In genomic region chrX:103688949-103689348, GRCh38 we compare ENCODE assay signal across 2 cellular contexts.
TF ChIP-seq lines count a peak whose summit lies in the region.

No MANE protein-coding gene starts in this region.

TF ChIP-seq in HEK293T, 16 proteins besides CTCF, POLR2A, EP300 and RAD21 (continued from another document):
- TF ChIP-seq FOXA1 (IDR thresholded peaks at IDR 0.05) = no peak
- no peak for TF ChIP-seq LEF1 (IDR thresholded peaks at IDR 0.05; ENCODE audit: borderline replicate concordance)
- TF ChIP-seq PKNOX1 (IDR thresholded peaks at IDR 0.05) = no peak

TF ChIP-seq in endothelial cell of umbilical vein, 7 proteins besides CTCF, POLR2A, EP300 and RAD21 (continued from another document):
- TF ChIP-seq MYC (IDR thresholded peaks at IDR 0.05; ENCODE audit: low read depth, low read length) (no peak), MAX (IDR thresholded peaks at IDR 0.05; ENCODE audit: insufficient read depth, insufficient read length) (no peak), FOS (IDR thresholded peaks at IDR 0.05; ENCODE audit: borderline replicate concordance, insufficient read depth, low read length) (no peak), JUN (IDR thresholded peaks at IDR 0.05; ENCODE audit: borderline replicate concordance, insufficient read depth, insufficient read length, low read depth) (no peak)
